Comparison of ENCODE assay signal across 11 cellular contexts in genomic region chr2:101119431-101119830, GRCh38.
DNase-seq lines count a peak whose midpoint lies in the region; ATAC-seq and TF ChIP-seq lines count a peak whose summit lies in the region.
"Had no signal": no experiment of that assay in that cellular context is flagged by ENCODE, and none has a peak within 500 bp of the region (broad histone marks: within the 10 kb centered on the region; RNA-seq: fewer than 3 reads in every experiment).

No MANE protein-coding gene starts in this region.

- H3K36me3 ChIP-seq in RWPE2 (ENCODE audit: low read depth), result 0 out of 2 replicates have a peak, but pooled peaks cover 3% of the 10 kb centered on the region

- H3K4me1 ChIP-seq in RWPE2 (ENCODE audit: insufficient read depth, poor library complexity, severe bottlenecking), result peaks cover 44% of the 10 kb centered on the region

- H3K4me3 ChIP-seq in RWPE2 (ENCODE audit: severe bottlenecking), result no peak overlapping the region

- DNase-seq in CD1c-positive myeloid dendritic cell (ENCODE audit: extremely low spot score) (peak; percentile 79), RWPE2 (ENCODE audit: low spot score) (no peak), fibroblast of gingiva (ENCODE audit: low read depth) (peak; percentile 87), posterior cingulate gyrus (peak in 6 of 10 donors; percentile 18 to 92 (median 44)), HuH-7.5 (ENCODE audit: low spot score) (no peak), NCI-H748 (lab: John Stamatoyannopoulos, UW; ENCODE audit: unreplicated experiment) (no peak)
- DNase-seq: effector CD4-positive, alpha-beta T cell; mesendoderm; NCI-H446 had no signal

- no peaks in the 10 kb centered on the region for H3K9me3 ChIP-seq in RWPE2 (ENCODE audit: severe bottlenecking)

- no peak for TF ChIP-seq CTCF in RWPE2 (IDR thresholded peaks at IDR 0.05; ENCODE audit: poor library complexity, severe bottlenecking)

- intact Hi-C loops in posterior cingulate gyrus (cut with DNase I), result no loop called here

- no peaks in the 10 kb centered on the region for H3K27me3 ChIP-seq in RWPE2 (ENCODE audit: insufficient read depth, poor library complexity, severe bottlenecking)

- ATAC-seq in RWPE2 (ENCODE audit: low read depth) (no peak), GM19463 (IDR thresholded peaks at IDR 0.05; ENCODE audit: unreplicated experiment) (no peak), GM18867 (IDR thresholded peaks at IDR 0.05; ENCODE audit: unreplicated experiment) (no peak)

- H3K27ac ChIP-seq in RWPE2 (ENCODE audit: poor library complexity, severe bottlenecking), result peak overlapping the region; percentile 89

Comparison
In these comparisons a context has a peak if more than half of its experiments do, and no peak if none do; other contexts are left out.
1. DNase-seq: peak in CD1c-positive myeloid dendritic cell (single experiment), fibroblast of gingiva (single experiment) and posterior cingulate gyrus (6 of 10); none in RWPE2 (single experiment), HuH-7.5 (single experiment) and NCI-H748 (single experiment).